8 cellular contexts compared by ENCODE assay signal in genomic region chr12:27523305-27523641, GRCh38. TPM values are rescaled to one million over a fixed set of nuclear protein-coding genes. Genes with fewer than 3 reads are reported as not detected.
DNase-seq lines count a peak whose midpoint lies in the region; ATAC-seq, FAIRE-seq and TF ChIP-seq lines count a peak whose summit lies in the region.

No MANE protein-coding gene starts in this region.

- peaks cover 38% of the 10 kb centered on the region for H3K79me2 ChIP-seq in keratinocyte (ENCODE audit: control insufficient read depth, insufficient read depth, low read length)

- H3K36me3 Mint-ChIP-seq in activated naive CD4-positive, alpha-beta T cell treated with anti-CD3 and anti-CD28 coated beads, Interleukin-2, amount 50 U/mL, for 24 hours, result no peaks in the 10 kb centered on the region
- peaks cover 5% of the 10 kb centered on the region for H3K36me3 Mint-ChIP-seq in activated T-helper 1 cell treated with anti-CD3 and anti-CD28 coated beads, Interleukin-12 subunit alpha, Interleukin-12 subunit beta, Interleukin-2, Interleukin-4 antibody, amounts not matched to agents 30 ng/mL and 10 ng/mL and 1 ng/mL, durations not matched to agents 14 hours and 24 hours and 36 hours (ENCODE audit: low read depth)

- no peak for TF ChIP-seq POLR2A in thyroid gland (IDR thresholded peaks at IDR 0.05)

- H3K27ac ChIP-seq in keratinocyte (ENCODE audit: control insufficient read depth, insufficient read depth, low read length) (peak overlapping the region; percentile 98), thyroid gland (peak overlapping the region; percentile 88 to 97 (median 97))

- DNase-seq in activated naive CD4-positive, alpha-beta T cell treated with Interleukin-2 at 50 U/mL for 16 hours, result no peak
- no peak for DNase-seq in activated T-helper 1 cell treated with anti-CD3 and anti-CD28 coated beads, Interleukin-12 subunit alpha, Interleukin-12 subunit beta, Interleukin-2, Interleukin-4 antibody, amounts not matched to agents 30 ng/mL and 10 ng/mL and 1 ng/mL, durations not matched to agents 14 hours and 24 hours and 36 hours (ENCODE audit: low spot score)
- DNase-seq in keratinocyte (ENCODE audit: low read depth, low spot score), result no peak
- DNase-seq in thyroid gland, result no peak
- DNase-seq in HPDE6-E6E7 (ENCODE audit: extremely low spot score), result no peak
- DNase-seq in DMS53 treated with DMSO at 0.1 percent for 48 hours (lab: John Stamatoyannopoulos, UW; ENCODE audit: unreplicated experiment), result no peak

- H3K36me3 ChIP-seq in keratinocyte (ENCODE audit: control insufficient read depth in 2 of 2, extremely low read depth in 1 of 2, insufficient read depth in 2 of 2, low read length in 2 of 2) (peaks cover 1 to 7% of the 10 kb centered on the region in 2 experiments), thyroid gland (no peaks in the 10 kb centered on the region)

- H3K9me3 ChIP-seq in keratinocyte (ENCODE audit: control insufficient read depth, low read depth, low read length), result no peaks in the 10 kb centered on the region
- H3K9me3 ChIP-seq in thyroid gland, result no peaks in the 10 kb centered on the region

- intact Hi-C loops in activated T-helper 1 cell treated with anti-CD3 and anti-CD28 coated beads, Interleukin-12 subunit alpha, Interleukin-12 subunit beta, Interleukin-2, Interleukin-4 antibody, amounts not matched to agents 30 ng/mL and 10 ng/mL and 1 ng/mL, durations not matched to agents 14 hours and 24 hours and 36 hours (cut with micrococcal nuclease), result loop anchor here (5.0 kb wide), 1 partner anchor 511 kb away; the partner anchor contains the start of gene TM7SF3
- intact Hi-C loops in thyroid gland (cut with DNase I), result no loop called here

- H2AFZ ChIP-seq in keratinocyte (ENCODE audit: control insufficient read depth, low read length), result peak overlapping the region; percentile 96

- peaks cover 36% of the 10 kb centered on the region for H3K4me1 Mint-ChIP-seq in activated naive CD4-positive, alpha-beta T cell treated with anti-CD3 and anti-CD28 coated beads, Interleukin-2, amount 50 U/mL, for 24 hours
- peaks cover 50% of the 10 kb centered on the region for H3K4me1 Mint-ChIP-seq in activated T-helper 1 cell treated with anti-CD3 and anti-CD28 coated beads, Interleukin-12 subunit alpha, Interleukin-12 subunit beta, Interleukin-2, Interleukin-4 antibody, amounts not matched to agents 30 ng/mL and 10 ng/mL and 1 ng/mL, durations not matched to agents 14 hours and 24 hours and 36 hours (ENCODE audit: low read depth)

- H3K9ac ChIP-seq in keratinocyte (ENCODE audit: control insufficient read depth, extremely low read depth, insufficient read depth, low read length), result peak overlapping the region; percentile 96

- WGBS in thyroid gland, 2 donors, result 0 to 1% methylated on average over 6 of the region's 6 CpGs

- ATAC-seq in HG03097 (IDR thresholded peaks at IDR 0.05; ENCODE audit: low FRiP score, unreplicated experiment), result peak; percentile 5

- H3K27ac Mint-ChIP-seq in activated naive CD4-positive, alpha-beta T cell treated with anti-CD3 and anti-CD28 coated beads, Interleukin-2, amount 50 U/mL, for 24 hours, result peak overlapping the region; percentile 95
- H3K27ac Mint-ChIP-seq in activated T-helper 1 cell treated with anti-CD3 and anti-CD28 coated beads, Interleukin-12 subunit alpha, Interleukin-12 subunit beta, Interleukin-2, Interleukin-4 antibody, amounts not matched to agents 30 ng/mL and 10 ng/mL and 1 ng/mL, durations not matched to agents 14 hours and 24 hours and 36 hours, result peak overlapping the region; percentile 90

- no peaks in the 10 kb centered on the region for H3K27me3 Mint-ChIP-seq in activated naive CD4-positive, alpha-beta T cell treated with anti-CD3 and anti-CD28 coated beads, Interleukin-2, amount 50 U/mL, for 24 hours
- peaks cover 19% of the 10 kb centered on the region for H3K27me3 Mint-ChIP-seq in activated T-helper 1 cell treated with anti-CD3 and anti-CD28 coated beads, Interleukin-12 subunit alpha, Interleukin-12 subunit beta, Interleukin-2, Interleukin-4 antibody, amounts not matched to agents 30 ng/mL and 10 ng/mL and 1 ng/mL, durations not matched to agents 14 hours and 24 hours and 36 hours (ENCODE audit: insufficient read depth)

- TF ChIP-seq CTCF in keratinocyte (optimal IDR thresholded peaks at IDR 0.05 in 1 of 3, IDR thresholded peaks at IDR 0.05 in 1 of 3, conservative IDR thresholded peaks at IDR 0.05 in 1 of 3; ENCODE audit: extremely low read depth in 1 of 3, insufficient read depth in 2 of 3, low read length in 3 of 3) (no peak), thyroid gland (IDR thresholded peaks at IDR 0.05) (no peak)

- no peaks in the 10 kb centered on the region for H3K27me3 ChIP-seq in keratinocyte (ENCODE audit: control insufficient read depth, extremely low read depth, insufficient read depth, low read length)
- no peaks in the 10 kb centered on the region for H3K27me3 ChIP-seq in thyroid gland

- dilution Hi-C loops in keratinocyte (cut with MboI; ENCODE audit: extremely low pct_ligation_motif_present, low sequenced_read_pairs), result no loop called here

- H3K4me2 ChIP-seq in keratinocyte (ENCODE audit: control insufficient read depth, extremely low read depth, insufficient read depth, low read depth, low read length), result peak overlapping the region; percentile 97

- FAIRE-seq in keratinocyte (lab: Jason Lieb, UNC), result no peak

- H3K4me1 ChIP-seq in keratinocyte (ENCODE audit: control insufficient read depth, extremely low read depth, insufficient read depth, low read length) (peaks cover 23% of the 10 kb centered on the region), thyroid gland (peaks cover 7 to 14% of the 10 kb centered on the region in 2 donors)

- peak overlapping the region; percentile 83 to 93 (median 85) for H3K4me3 ChIP-seq in keratinocyte (ENCODE audit: control insufficient read depth in 2 of 3, extremely low read depth in 1 of 3, insufficient read depth in 2 of 3, low read depth in 1 of 3, low read length in 3 of 3)
- H3K4me3 ChIP-seq in thyroid gland (replicated peaks in 1 of 3), result peak overlapping the region; percentile 1 to 52 (median 16)

- H4K20me1 ChIP-seq in keratinocyte (ENCODE audit: control insufficient read depth, extremely low read depth, insufficient read depth, low read length), result no peaks in the 10 kb centered on the region

- H3K9me3 Mint-ChIP-seq in activated naive CD4-positive, alpha-beta T cell treated with anti-CD3 and anti-CD28 coated beads, Interleukin-2, amount 50 U/mL, for 24 hours, result no peaks in the 10 kb centered on the region
- H3K9me3 Mint-ChIP-seq in activated T-helper 1 cell treated with anti-CD3 and anti-CD28 coated beads, Interleukin-12 subunit alpha, Interleukin-12 subunit beta, Interleukin-2, Interleukin-4 antibody, amounts not matched to agents 30 ng/mL and 10 ng/mL and 1 ng/mL, durations not matched to agents 14 hours and 24 hours and 36 hours, result no peaks in the 10 kb centered on the region

- peaks cover 6% of the 10 kb centered on the region for H3K9me1 ChIP-seq in keratinocyte (ENCODE audit: control insufficient read depth, extremely low read depth, insufficient read depth, low read length)

- peak overlapping the region; percentile 94 for H3K4me3 Mint-ChIP-seq in activated naive CD4-positive, alpha-beta T cell treated with anti-CD3 and anti-CD28 coated beads, Interleukin-2, amount 50 U/mL, for 24 hours
- H3K4me3 Mint-ChIP-seq in activated T-helper 1 cell treated with anti-CD3 and anti-CD28 coated beads, Interleukin-12 subunit alpha, Interleukin-12 subunit beta, Interleukin-2, Interleukin-4 antibody, amounts not matched to agents 30 ng/mL and 10 ng/mL and 1 ng/mL, durations not matched to agents 14 hours and 24 hours and 36 hours, result peak overlapping the region; percentile 89

RNA-seq across cellular contexts. Expression of gene PPFIBP1, which starts 0.7 kb away (rescaled TPM):
- 53.8 and 55.7 TPM in 2 replicates for total RNA-seq in activated T-helper 1 cell treated with anti-CD3 and anti-CD28 coated beads, Interleukin-12 subunit alpha, Interleukin-12 subunit beta, Interleukin-2, Interleukin-4 antibody, amounts not matched to agents 30 ng/mL and 10 ng/mL and 1 ng/mL, durations not matched to agents 14 hours and 24 hours and 36 hours
- polyA plus RNA-seq in keratinocyte, result 53.6 to 83.5 TPM (median 62.0 TPM) in 3 replicates
- polyA plus RNA-seq in keratinocyte (2011; ENCODE audit: low read depth), result 74.9 TPM
- 32.0 and 75.4 TPM in 2 replicates for polyA plus RNA-seq in keratinocyte (2011; cell fraction: cytosol; rRNA removed)
- 101 and 133 TPM in 2 replicates for polyA plus RNA-seq in keratinocyte (2011; cell fraction: nucleus; rRNA removed)
- polyA plus RNA-seq in keratinocyte (2012; ENCODE audit: low replicate concordance), result 25.4 and 60.2 TPM in 2 replicates
- polyA minus RNA-seq in keratinocyte, result 48.5 to 186 TPM (median 78.5 TPM) in 3 replicates
- polyA minus RNA-seq in keratinocyte (2011; cell fraction: cytosol; rRNA and poly(A)+ RNA removed), result 37.2 TPM
- 116 and 242 TPM in 2 replicates for polyA minus RNA-seq in keratinocyte (2011; cell fraction: nucleus; rRNA and poly(A)+ RNA removed)
- 100 to 1,000 TPM; 135 to 199 (median 167) TPM for total RNA-seq in thyroid gland
